18 cellular contexts compared by ENCODE assay signal in genomic region chr4:83606435-83606834, GRCh38.
DNase-seq lines count a peak whose midpoint lies in the region; ATAC-seq and TF ChIP-seq lines count a peak whose summit lies in the region.
"Had no signal": no experiment of that assay in that cellular context is flagged by ENCODE, and none has a peak within 500 bp of the region (broad histone marks: within the 10 kb centered on the region; RNA-seq: fewer than 3 reads in every experiment).

No MANE protein-coding gene starts in this region.

- H3K4me3 Mint-ChIP-seq in nephron progenitor cell = peak overlapping the region; percentile 34
- H3K4me3 Mint-ChIP-seq: CD4-positive, alpha-beta T cell; H9 had no signal

- H3K79me2 ChIP-seq in mesendoderm (ENCODE audit: control insufficient read depth, insufficient read depth, low read length) = no peaks in the 10 kb centered on the region

- no peak overlapping the region for H4K5ac ChIP-seq in mesendoderm (ENCODE audit: low read length)

- no peak overlapping the region for H3K4ac ChIP-seq in mesendoderm (ENCODE audit: low read depth, low read length)

- DNase-seq in nephron progenitor cell (no peak), H7 (no peak), mesendoderm (no peak)
- DNase-seq: CD4-positive, alpha-beta T cell; H9; IMR-90; MM.1S; NCI-H1694; NCI-H2029 treated with DMSO at 0.1 percent for 48 hours; NCI-H2227 treated with DMSO at 0.1 percent for 48 hours; NCI-H526 treated with DMSO at 0.1 percent for 48 hours; RPMI8226; SHP77 had no signal

- no peak overlapping the region for H2BK120ac ChIP-seq in mesendoderm (ENCODE audit: low read depth, low read length)

- no peaks in the 10 kb centered on the region for H4K20me1 ChIP-seq in BLaER1

- no peak overlapping the region for H3K23ac ChIP-seq in mesendoderm (ENCODE audit: low read length)

- no peak for TF ChIP-seq CTCF in VCaP (conservative IDR thresholded peaks at IDR 0.05)
- TF ChIP-seq CTCF in nephron progenitor cell (IDR thresholded peaks at IDR 0.05) = no peak

- peak overlapping the region; percentile 94 for H3K27ac Mint-ChIP-seq in nephron progenitor cell
- H3K27ac Mint-ChIP-seq: CD4-positive, alpha-beta T cell had no signal

- H3K27me3 ChIP-seq in BLaER1 = no peaks in the 10 kb centered on the region
- H3K27me3 ChIP-seq in skeletal muscle tissue (ENCODE audit: control insufficient read depth in 3 of 3, insufficient read depth in 3 of 3, low read length in 3 of 3) = no peaks in the 10 kb centered on the region
- no peaks in the 10 kb centered on the region for H3K27me3 ChIP-seq in H7 (ENCODE audit: control insufficient read depth, insufficient read depth, low read length)
- no peaks in the 10 kb centered on the region for H3K27me3 ChIP-seq in mesendoderm (ENCODE audit: insufficient read depth, low read length, poor library complexity)

- H3K4me1 ChIP-seq in BLaER1 (peaks cover 18% of the 10 kb centered on the region), skeletal muscle tissue (ENCODE audit: control insufficient read depth in 3 of 3, insufficient read depth in 3 of 3, low read length in 3 of 3) (peaks cover 6 to 25% (median 10%) of the 10 kb centered on the region in 3 donors), mesendoderm (ENCODE audit: control insufficient read depth, low read depth, low read length) (no peaks in the 10 kb centered on the region)

- peaks cover 10% of the 10 kb centered on the region for H3K27me3 Mint-ChIP-seq in nephron progenitor cell (ENCODE audit: low read depth, poor library complexity)

- H3K18ac ChIP-seq in mesendoderm (ENCODE audit: low read length) = no peak overlapping the region

- no peak overlapping the region for H2BK15ac ChIP-seq in mesendoderm (replicated peaks; ENCODE audit: low read depth)

- H2BK5ac ChIP-seq in mesendoderm (ENCODE audit: low read length) = no peak overlapping the region

- H3K9ac ChIP-seq in BLaER1 (no peak overlapping the region), skeletal muscle tissue (ENCODE audit: low read depth in 1 of 3, low read length in 3 of 3) (no peak overlapping the region), mesendoderm (ENCODE audit: low read length) (no peak overlapping the region)
- H3K9ac ChIP-seq: KMS-11 had no signal

- H3K36me3 Mint-ChIP-seq in nephron progenitor cell (ENCODE audit: low read depth) = peaks cover 9% of the 10 kb centered on the region

- ATAC-seq in HG03135 (IDR thresholded peaks at IDR 0.05; ENCODE audit: unreplicated experiment) = no peak

- H3K4me3 ChIP-seq in BLaER1 = no peak overlapping the region
- H3K4me3 ChIP-seq in skeletal muscle tissue (ENCODE audit: low read length in 3 of 3) = no peak overlapping the region
- H3K4me3 ChIP-seq in H7 (ENCODE audit: insufficient read depth, low read depth, low read length) = no peak overlapping the region
- no peak overlapping the region for H3K4me3 ChIP-seq in mesendoderm (ENCODE audit: low read length)

- H2AK5ac ChIP-seq in mesendoderm (ENCODE audit: low read length) = no peak overlapping the region

- no peak overlapping the region for H4K8ac ChIP-seq in mesendoderm (ENCODE audit: low read depth, low read length)

- H3K27ac ChIP-seq in BLaER1 = no peak overlapping the region
- H3K27ac ChIP-seq in VCaP = peak overlapping the region; percentile 40
- H3K27ac ChIP-seq in skeletal muscle tissue (ENCODE audit: low read depth, low read length) = peak overlapping the region; percentile 28
- no peak overlapping the region for H3K27ac ChIP-seq in mesendoderm (ENCODE audit: low read depth, low read length)
- H3K27ac ChIP-seq: KMS-11 had no signal

- H3K79me1 ChIP-seq in mesendoderm (ENCODE audit: low read length) = no peaks in the 10 kb centered on the region

- H3K9me3 ChIP-seq in BLaER1 (no peaks in the 10 kb centered on the region), skeletal muscle tissue (ENCODE audit: control insufficient read depth in 3 of 3, low read length in 3 of 3) (no peaks in the 10 kb centered on the region)

- peak overlapping the region; percentile 49 for H3K4me2 ChIP-seq in BLaER1
- no peak overlapping the region for H3K4me2 ChIP-seq in mesendoderm (ENCODE audit: low read length)
- H3K4me2 ChIP-seq: KMS-11 had no signal

- H3K4me1 Mint-ChIP-seq in nephron progenitor cell = peaks cover 42% of the 10 kb centered on the region

- H3K36me3 ChIP-seq in BLaER1 = no peaks in the 10 kb centered on the region
- H3K36me3 ChIP-seq in skeletal muscle tissue (ENCODE audit: control insufficient read depth in 3 of 3, insufficient read depth in 3 of 3, low read length in 3 of 3) = no peaks in the 10 kb centered on the region
- no peaks in the 10 kb centered on the region for H3K36me3 ChIP-seq in H7 (replicated peaks; ENCODE audit: control insufficient read depth, insufficient read depth, low read length)
- H3K36me3 ChIP-seq in mesendoderm (ENCODE audit: control insufficient read depth, insufficient read depth, low read length) = no peaks in the 10 kb centered on the region

- peaks cover 13% of the 10 kb centered on the region for H3K9me3 Mint-ChIP-seq in nephron progenitor cell

- H3K56ac ChIP-seq in mesendoderm (ENCODE audit: low read length) = no peak overlapping the region

Comparison
In these comparisons a context has a peak if more than half of its experiments do, and no peak if none do; other contexts are left out.
1. H3K27ac ChIP-seq: peak in VCaP (single experiment) and skeletal muscle tissue (single experiment); none in BLaER1 (single experiment) and mesendoderm (single experiment).